12 cellular contexts compared by ENCODE assay signal in genomic region chr1:245589827-245590421, GRCh38.
"Had no signal": no experiment of that assay in that cellular context is flagged by ENCODE, and none has a peak within 500 bp of the region (broad histone marks: within the 10 kb centered on the region; RNA-seq: fewer than 3 reads in every experiment).

No MANE protein-coding gene starts in this region.

- H3K4me1 ChIP-seq: breast epithelium, tibial nerve had no signal

- H3K9me3 Mint-ChIP-seq: activated CD8-positive, alpha-beta T cell treated with anti-CD3 and anti-CD28 coated beads for 36 hours; activated naive CD8-positive, alpha-beta T cell treated with anti-CD3 and anti-CD28 coated beads, Interleukin-2, amount 10 ng/mL, durations not matched to agents 7 days and 5 days had no signal

- H3K36me3 ChIP-seq: breast epithelium, tibial nerve had no signal

- H3K4me3 Mint-ChIP-seq: activated CD8-positive, alpha-beta T cell treated with anti-CD3 and anti-CD28 coated beads for 36 hours; activated naive CD8-positive, alpha-beta T cell treated with anti-CD3 and anti-CD28 coated beads, Interleukin-2, amount 10 ng/mL, durations not matched to agents 7 days and 5 days; activated T-cell treated with anti-CD3 and anti-CD28 coated beads, Interleukin-2, amount 50 U/mL, for 72 hours; naive thymus-derived CD4-positive, alpha-beta T cell had no signal

- H3K36me3 Mint-ChIP-seq: activated naive CD8-positive, alpha-beta T cell treated with anti-CD3 and anti-CD28 coated beads, Interleukin-2, amount 10 ng/mL, durations not matched to agents 7 days and 5 days; naive thymus-derived CD4-positive, alpha-beta T cell had no signal

- H3K4me3 ChIP-seq: breast epithelium, skin epidermis, tibial nerve had no signal

- H3K27ac Mint-ChIP-seq: activated CD8-positive, alpha-beta T cell treated with anti-CD3 and anti-CD28 coated beads for 36 hours; activated naive CD8-positive, alpha-beta T cell treated with anti-CD3 and anti-CD28 coated beads, Interleukin-2, amount 10 ng/mL, durations not matched to agents 7 days and 5 days; activated T-cell treated with anti-CD3 and anti-CD28 coated beads, Interleukin-2, amount 50 U/mL, for 72 hours; naive thymus-derived CD4-positive, alpha-beta T cell had no signal

- H3K9me3 ChIP-seq: breast epithelium had no signal

- H3K27me3 ChIP-seq: breast epithelium, tibial nerve had no signal

- H3K27me3 Mint-ChIP-seq: activated CD8-positive, alpha-beta T cell treated with anti-CD3 and anti-CD28 coated beads for 36 hours; naive thymus-derived CD4-positive, alpha-beta T cell had no signal

- H3K27ac ChIP-seq: breast epithelium, tibial nerve, VCaP had no signal

- H3K4me1 Mint-ChIP-seq: activated naive CD8-positive, alpha-beta T cell treated with anti-CD3 and anti-CD28 coated beads, Interleukin-2, amount 10 ng/mL, durations not matched to agents 7 days and 5 days; naive thymus-derived CD4-positive, alpha-beta T cell had no signal

- ATAC-seq: activated CD8-positive, alpha-beta T cell treated with anti-CD3 and anti-CD28 coated beads for 36 hours; activated T-cell treated with anti-CD3 and anti-CD28 coated beads, Interleukin-2, amount 50 U/mL, for 72 hours; naive thymus-derived CD4-positive, alpha-beta T cell had no signal

- DNase-seq: activated CD8-positive, alpha-beta memory T cell treated with anti-CD3 and anti-CD28 coated beads, Interleukin-2, amount 50 U/mL, for 4 hours; activated CD8-positive, alpha-beta T cell treated with anti-CD3 and anti-CD28 coated beads for 36 hours; activated naive CD8-positive, alpha-beta T cell treated with anti-CD3 and anti-CD28 coated beads, Interleukin-2, amount 10 ng/mL, durations not matched to agents 7 days and 5 days; activated T-cell treated with anti-CD3 and anti-CD28 coated beads, Interleukin-2, amount 50 U/mL, for 72 hours; anterior cingulate cortex; hippocampal formation; naive thymus-derived CD4-positive, alpha-beta T cell; T-helper 9 cell had no signal
